In genomic region chr2:15933184-15933845, GRCh38 we compare ENCODE assay signal across 1 cellular context.
TF ChIP-seq lines count a peak whose summit lies in the region.

No MANE protein-coding gene starts in this region.

TF ChIP-seq in H1, 55 proteins besides CTCF, POLR2A, EP300 and RAD21 (continued from another document):
- TF ChIP-seq POU5F1 (IDR thresholded peaks at IDR 0.05; ENCODE audit: low read depth, low read length) (no peak), BCL11A (IDR thresholded peaks at IDR 0.05; ENCODE audit: low read depth in 2 of 2, low read length in 2 of 2) (no peak), POLR2AphosphoS5 (IDR thresholded peaks at IDR 0.05; ENCODE audit: low read depth, low read length) (no peak), CTBP2 (IDR thresholded peaks at IDR 0.05; ENCODE audit: borderline replicate concordance, insufficient read depth, insufficient read length, low read length) (no peak), SAP30 (IDR thresholded peaks at IDR 0.05; ENCODE audit: insufficient read depth, insufficient replicate concordance, low read length) (no peak), RXRA (IDR thresholded peaks at IDR 0.05; ENCODE audit: insufficient read depth, low read depth, low read length) (no peak), GTF2F1 (IDR thresholded peaks at IDR 0.05; ENCODE audit: borderline replicate concordance, low read depth, low read length) (no peak), RFX5 (IDR thresholded peaks at IDR 0.05; ENCODE audit: borderline replicate concordance, low read depth, low read length) (no peak), TBP (IDR thresholded peaks at IDR 0.05; ENCODE audit: low read depth, low read length) (no peak), BRCA1 (IDR thresholded peaks at IDR 0.05; ENCODE audit: low read depth, low read length) (no peak), RNF2 (IDR thresholded peaks at IDR 0.05; ENCODE audit: borderline replicate concordance, low read depth, low read length, missing control alignments, poor library complexity, severe bottlenecking) (no peak), MAFK (IDR thresholded peaks at IDR 0.05; ENCODE audit: low read depth, low read length) (no peak), SIN3A (conservative IDR thresholded peaks at IDR 0.05 in 1 of 2, IDR thresholded peaks at IDR 0.05 in 1 of 2; ENCODE audit: low read depth in 1 of 2, low read length in 2 of 2) (no peak), TAF7 (optimal IDR thresholded peaks at IDR 0.05; ENCODE audit: borderline replicate concordance, low read depth, low read length) (no peak), TEAD4 (IDR thresholded peaks at IDR 0.05; ENCODE audit: low read depth, low read length) (no peak), BACH1 (IDR thresholded peaks at IDR 0.05; ENCODE audit: low read length) (no peak)
